ENCODE assay signal across 13 cellular contexts in the genomic region with DNA sequence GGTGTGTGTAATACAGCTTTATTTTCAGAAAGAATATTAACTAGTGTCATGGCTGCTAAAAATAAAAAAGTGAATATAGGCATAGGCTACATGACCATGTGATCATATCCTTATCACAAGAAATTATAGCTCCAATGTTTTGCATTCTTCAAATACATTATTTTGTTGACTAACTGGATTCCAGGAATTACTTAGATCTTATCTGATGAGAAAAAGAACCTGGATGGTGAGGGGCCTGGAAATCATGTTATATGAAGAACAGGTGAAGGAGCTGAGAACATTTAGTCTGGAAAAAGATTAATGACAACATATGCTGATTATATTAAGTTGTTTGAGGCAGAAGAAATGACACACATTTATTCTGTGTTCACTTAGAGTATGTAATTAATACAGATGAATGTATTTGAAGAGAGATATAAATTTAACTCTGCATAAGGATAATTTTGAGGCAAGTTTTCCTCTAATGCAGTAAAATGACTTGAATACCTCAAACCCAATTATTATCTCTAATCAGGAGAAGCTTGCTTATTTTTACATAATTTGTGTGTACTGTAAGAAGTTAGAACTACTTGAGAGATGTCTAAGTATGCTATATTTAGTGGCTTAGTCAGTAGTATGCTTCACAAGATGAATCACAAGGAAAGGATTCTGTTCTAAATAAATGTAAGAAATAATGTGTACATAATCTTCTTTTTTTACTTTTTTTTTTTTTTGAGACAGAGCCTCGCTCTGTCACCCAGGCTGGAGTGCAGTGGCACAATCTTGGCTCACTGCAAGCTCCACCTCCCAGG. TPM values are rescaled to one million over a fixed set of nuclear protein-coding genes. Genes with fewer than 3 reads are reported as not detected.
DNase-seq lines count a peak whose midpoint lies in the region; TF ChIP-seq lines count a peak whose summit lies in the region.
"Had no signal": no experiment of that assay in that cellular context is flagged by ENCODE, and none has a peak within 500 bp of the region (broad histone marks: within the 10 kb centered on the region; RNA-seq: fewer than 3 reads in every experiment).

No MANE protein-coding gene starts in this region.

- CTCF ChIA-PET in RWPE1 (lab: Yijun Ruan, JAX), result interaction anchor here (0.7 kb wide), 1 partner anchor 20 kb away, joined by 3 read pairs; no protein-coding TSS in a partner anchor

- no peaks in the 10 kb centered on the region for H3K4me1 Mint-ChIP-seq in nephron progenitor cell

- no peaks in the 10 kb centered on the region for H3K27me3 ChIP-seq in right atrium auricular region
- H3K27me3 ChIP-seq: ascending aorta, spleen had no signal

- H3K36me3 ChIP-seq in right atrium auricular region, result no peaks in the 10 kb centered on the region

- peaks cover 44% of the 10 kb centered on the region for H3K9me3 Mint-ChIP-seq in nephron progenitor cell

- POLR2A ChIA-PET in RWPE1 (lab: Yijun Ruan, JAX; ENCODE audit: low non-redundant PET), result no interaction called here

- H3K27ac ChIP-seq in RWPE1 (no peak overlapping the region), right atrium auricular region (no peak overlapping the region)

- H3K9me3 ChIP-seq in right atrium auricular region, result peaks cover 3 to 11% of the 10 kb centered on the region in 2 donors

- no peak overlapping the region for H3K4me3 ChIP-seq in epithelial cell of esophagus (ENCODE audit: low read length)
- H3K4me3 ChIP-seq in right atrium auricular region, result no peak overlapping the region
- H3K4me3 ChIP-seq: ascending aorta, spleen had no signal

- no peaks in the 10 kb centered on the region for H3K27me3 Mint-ChIP-seq in nephron progenitor cell (ENCODE audit: low read depth, poor library complexity)

- DNase-seq in GM04503 (ENCODE audit: low read depth) (peak; percentile 50), RWPE1 (ENCODE audit: low spot score) (peak; percentile 12), epithelial cell of esophagus (ENCODE audit: low read depth) (peak; percentile 51), renal cortical epithelial cell (ENCODE audit: low read depth) (peak; percentile 38), SW480 (ENCODE audit: low spot score) (no peak), right atrium auricular region (ENCODE audit: low spot score) (no peak), hypothalamus (lab: John Stamatoyannopoulos, UW) (no peak), nephron progenitor cell (no peak)
- DNase-seq: foreskin melanocyte, H7, NCI-H510A treated with DMSO at 0.1 percent for 48 hours, spleen had no signal

- no peak overlapping the region for H3K27ac Mint-ChIP-seq in nephron progenitor cell

- no peak overlapping the region for H3K4me3 Mint-ChIP-seq in nephron progenitor cell

- H3K36me3 Mint-ChIP-seq in nephron progenitor cell (ENCODE audit: low read depth), result peaks cover 57% of the 10 kb centered on the region

- TF ChIP-seq CTCF in RWPE1 (conservative IDR thresholded peaks at IDR 0.05; ENCODE audit: low read depth) (no peak), epithelial cell of esophagus (IDR thresholded peaks at IDR 0.05; ENCODE audit: insufficient read depth, low read depth, low read length, missing control alignments) (no peak), right atrium auricular region (IDR thresholded peaks at IDR 0.05) (no peak), nephron progenitor cell (IDR thresholded peaks at IDR 0.05) (no peak)

- H3K4me1 ChIP-seq in right atrium auricular region, result peaks cover 0 to 3% of the 10 kb centered on the region in 2 donors

RNA-seq across cellular contexts. Expression of gene PHTF2, which starts 13.5 kb away (rescaled TPM):
- 8.2 and 9.4 TPM in 2 replicates for total RNA-seq in renal cortical epithelial cell
- total RNA-seq in right atrium auricular region, result 10 to 100 TPM; 14.3 to 31.6 TPM

RNA-seq across cellular contexts. Expression of gene TMEM60, which starts 13.9 kb away (rescaled TPM):
- 12.0 and 12.9 TPM in 2 replicates for total RNA-seq in renal cortical epithelial cell
- total RNA-seq in right atrium auricular region, result 10 to 100 TPM in 1 of 2 donors, 1 to 10 TPM in 1; 6.6 to 13.8 TPM
- total RNA-seq: ascending aorta had no signal

Comparison
In these comparisons a context has a peak if more than half of its experiments do, and no peak if none do; other contexts are left out.
1. DNase-seq: peak in GM04503 (single experiment), RWPE1 (single experiment), epithelial cell of esophagus (single experiment) and renal cortical epithelial cell (single experiment); none in SW480 (single experiment), right atrium auricular region (single experiment), hypothalamus (0 of 51) and nephron progenitor cell (single experiment).